1 cellular context compared by ENCODE assay signal in the genomic region with DNA sequence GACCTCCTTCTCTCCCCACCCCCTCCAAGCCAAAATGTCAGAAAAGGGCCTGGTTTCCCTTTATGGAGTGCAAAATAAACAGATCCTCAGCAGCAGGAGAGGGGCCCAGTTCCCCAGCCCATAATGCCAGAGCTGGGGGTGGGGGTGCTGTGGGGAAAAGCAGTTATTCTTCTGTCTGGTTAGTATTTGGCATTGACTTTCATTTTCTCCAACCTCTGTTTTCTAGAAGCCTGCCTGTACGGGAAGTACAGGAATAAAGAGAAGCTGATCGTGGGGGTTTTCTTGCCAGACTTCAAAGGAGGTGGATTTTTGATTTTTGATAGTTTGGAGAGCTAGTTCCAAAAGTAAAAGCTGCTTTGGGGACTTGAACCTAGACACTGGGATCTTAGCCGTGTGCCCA.
TF ChIP-seq lines count a peak whose summit lies in the region.

No MANE protein-coding gene starts in this region.

TF ChIP-seq in GM23338, 12 proteins besides CTCF, POLR2A, EP300 and RAD21 (continued from another document):
- TF ChIP-seq ZNF462 (CRISPR knock-in tag; IDR thresholded peaks at IDR 0.05) (no peak), NANOG (IDR thresholded peaks at IDR 0.05; ENCODE audit: borderline replicate concordance) (no peak), EZH2 (IDR thresholded peaks at IDR 0.05; ENCODE audit: low read depth, unreplicated experiment) (no peak)
